In the genomic region with DNA sequence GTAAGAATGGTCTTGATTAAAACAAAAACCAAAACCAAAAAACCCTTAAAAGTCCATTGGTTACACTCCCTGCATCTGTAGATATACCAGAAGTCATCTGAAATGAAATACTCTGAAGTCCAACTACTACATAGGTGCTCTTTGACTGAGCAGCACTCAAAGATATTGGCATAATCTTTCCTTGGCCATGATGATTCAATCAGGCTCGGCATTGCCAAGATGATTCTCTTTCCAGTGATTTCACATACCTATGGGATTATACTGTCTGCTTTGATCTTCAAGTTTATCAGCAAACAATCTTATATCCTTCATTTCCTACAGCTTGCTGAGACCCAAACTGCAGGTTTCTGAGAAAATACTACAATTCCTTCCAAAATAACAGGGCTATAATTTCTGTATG, we compare ENCODE assay signal across 13 cellular contexts. TPM values are rescaled to one million over a fixed set of nuclear protein-coding genes. Genes with fewer than 3 reads are reported as not detected.
DNase-seq lines count a peak whose midpoint lies in the region; ATAC-seq and TF ChIP-seq lines count a peak whose summit lies in the region.
"Had no signal": no experiment of that assay in that cellular context is flagged by ENCODE, and none has a peak within 500 bp of the region (broad histone marks: within the 10 kb centered on the region; RNA-seq: fewer than 3 reads in every experiment).

No MANE protein-coding gene starts in this region.

- H3K4me1 ChIP-seq in PC-3 (ENCODE audit: insufficient read depth, low read length) (no peaks in the 10 kb centered on the region), mammary epithelial cell (ENCODE audit: insufficient read depth, low read length) (no peaks in the 10 kb centered on the region)

- no TSS peak for BruUV-seq in PC-3 (replicated peaks; lab: Mats Ljungman, UMichigan)
- no TSS peak for BruUV-seq in mammary epithelial cell (replicated peaks; lab: Mats Ljungman, UMichigan)

- CTCF ChIA-PET in PC-3 (lab: Charles Lee), result no interaction called here
- CTCF ChIA-PET in mammary epithelial cell (lab: Charles Lee; ENCODE audit: low non-redundant PET), result no interaction called here

- H3K79me2 ChIP-seq in PC-3 (ENCODE audit: low read length) (no peaks in the 10 kb centered on the region), mammary epithelial cell (ENCODE audit: insufficient read depth, low read length) (no peaks in the 10 kb centered on the region)

- 6% methylated on average over 1 of the region's 1 CpG for WGBS in mammary epithelial cell (ENCODE audit: low coverage, missing lambda C conversion rate)

- ATAC-seq in PC-3 (no peak), GM21528 (IDR thresholded peaks at IDR 0.05; ENCODE audit: low FRiP score, unreplicated experiment) (no peak), HG02884 (IDR thresholded peaks at IDR 0.05; ENCODE audit: unreplicated experiment) (no peak)
- ATAC-seq: HCT116 had no signal

- H3K27me3 ChIP-seq in PC-3 (ENCODE audit: low read length), result no peaks in the 10 kb centered on the region
- no peaks in the 10 kb centered on the region for H3K27me3 ChIP-seq in mammary epithelial cell (ENCODE audit: insufficient read depth, low read length)

- POLR2A ChIA-PET in PC-3 (lab: Charles Lee; ENCODE audit: unreplicated experiment), result no interaction called here

- H3K9ac ChIP-seq in PC-3 (ENCODE audit: low read length) (no peak overlapping the region), mammary epithelial cell (ENCODE audit: insufficient read depth, low read length) (no peak overlapping the region)

- H3K36me3 ChIP-seq in PC-3 (ENCODE audit: low read depth, low read length), result no peaks in the 10 kb centered on the region
- no peaks in the 10 kb centered on the region for H3K36me3 ChIP-seq in mammary epithelial cell (ENCODE audit: insufficient read depth, low read length)

- no peaks in the 10 kb centered on the region for H3K9me2 ChIP-seq in PC-3 (replicated peaks; ENCODE audit: low read length)

- H2AFZ ChIP-seq in PC-3 (ENCODE audit: low read length) (no peak overlapping the region), mammary epithelial cell (ENCODE audit: low read depth, low read length) (no peak overlapping the region)

- intact Hi-C loops in PC-3 (cut with micrococcal nuclease), result no loop called here
- intact Hi-C loops in mammary epithelial cell (cut with micrococcal nuclease), result no loop called here

- H4K20me1 ChIP-seq in PC-3 (ENCODE audit: low read length) (no peaks in the 10 kb centered on the region), mammary epithelial cell (ENCODE audit: insufficient read depth, low read length) (no peaks in the 10 kb centered on the region)

- H3K27ac ChIP-seq in PC-3 (ENCODE audit: low read length) (no peak overlapping the region), mammary epithelial cell (ENCODE audit: insufficient read depth, low read depth, low read length) (no peak overlapping the region)
- H3K27ac ChIP-seq: HL-60 had no signal

- H3K4me2 ChIP-seq in PC-3 (ENCODE audit: low read length) (no peak overlapping the region), mammary epithelial cell (ENCODE audit: insufficient read depth, low read depth, low read length) (no peak overlapping the region)

- TF ChIP-seq CTCF in PC-3 (conservative IDR thresholded peaks at IDR 0.05; ENCODE audit: low read depth, low read length) (no peak), mammary epithelial cell (conservative IDR thresholded peaks at IDR 0.05 in 1 of 2, IDR thresholded peaks at IDR 0.05 in 1 of 2; ENCODE audit: extremely low read depth in 1 of 2, insufficient read depth in 1 of 2, low read depth in 1 of 2, low read length in 2 of 2) (no peak)

- dilution Hi-C loops in mammary epithelial cell (cut with HindIII; ENCODE audit: low sequenced_read_pairs), result no loop called here

- no peak overlapping the region for H3K4me3 ChIP-seq in PC-3 (ENCODE audit: low read length)
- no peak overlapping the region for H3K4me3 ChIP-seq in mammary epithelial cell (replicated peaks in 1 of 3; ENCODE audit: insufficient read depth in 1 of 3, low read depth in 2 of 3, low read length in 3 of 3)

- no peaks in the 10 kb centered on the region for H3F3A ChIP-seq in PC-3 (ENCODE audit: low read length, unreplicated experiment)

- peak; percentile 22 for DNase-seq in LoVo (ENCODE audit: low spot score)
- peak; percentile 6 for DNase-seq in PC-3
- peak; percentile 20 for DNase-seq in mammary epithelial cell
- no peak for DNase-seq in NCI-H82 (lab: John Stamatoyannopoulos, UW)
- no peak for DNase-seq in activated gamma-delta T cell (lab: John Stamatoyannopoulos, UW)
- DNase-seq: C1 segment of cervical spinal cord; Calu3; CD4-positive, alpha-beta T cell; DMS 273 treated with DMSO at 0.1 percent for 48 hours had no signal

- H3K9me3 ChIP-seq in PC-3 (ENCODE audit: low read length) (no peaks in the 10 kb centered on the region), mammary epithelial cell (replicated peaks; ENCODE audit: insufficient read depth, low read length) (no peaks in the 10 kb centered on the region)

- in situ Hi-C loops in mammary epithelial cell (cut with MboI; ENCODE audit: low sequenced_read_pairs in 2 of 2), result no loop called here

RNA-seq across cellular contexts. Expression of a gene that starts 35.9 kb away (rescaled TPM):
- total RNA-seq in PC-3 (2014; rRNA removed) (28.5 and 31.3 TPM in 2 replicates), mammary epithelial cell (10 to 100 TPM; 14.1 to 52.0 TPM)
- polyA plus RNA-seq in mammary epithelial cell, result 9.9 TPM
- 21.4 TPM for polyA minus RNA-seq in mammary epithelial cell

Comparison
In these comparisons a context has a peak if more than half of its experiments do, and no peak if none do; other contexts are left out.
1. DNase-seq: peak in LoVo (single experiment), PC-3 (single experiment) and mammary epithelial cell (single experiment); none in NCI-H82 (single experiment) and activated gamma-delta T cell (single experiment).